ENCODE assay signal across 8 cellular contexts in genomic region chr2:72887836-72888437, GRCh38. TPM values are rescaled to one million over a fixed set of nuclear protein-coding genes. Genes with fewer than 3 reads are reported as not detected.
DNase-seq lines count a peak whose midpoint lies in the region; ATAC-seq and TF ChIP-seq lines count a peak whose summit lies in the region.

No MANE protein-coding gene starts in this region.

- H3K27ac Mint-ChIP-seq in activated CD4-positive, alpha-beta T cell treated with anti-CD3 and anti-CD28 coated beads for 36 hours, result no peak overlapping the region

- peak; percentile 54 to 95 (median 88) for TF ChIP-seq CTCF in dorsolateral prefrontal cortex (IDR thresholded peaks at IDR 0.05 in 54 of 56, conservative IDR thresholded peaks at IDR 0.05 in 2 of 56; ENCODE audit: low read depth in 1 of 56, partially characterized antibody in 56 of 56)
- TF ChIP-seq CTCF in left lung (IDR thresholded peaks at IDR 0.05), result peak; percentile 83 to 89

- H3K36me3 Mint-ChIP-seq in activated CD4-positive, alpha-beta T cell treated with anti-CD3 and anti-CD28 coated beads for 36 hours (ENCODE audit: low read depth), result peaks cover 13% of the 10 kb centered on the region

- H3K4me1 ChIP-seq in left lung, result peaks cover 16 to 28% of the 10 kb centered on the region in 2 donors

- CTCF ChIA-PET in activated CD4-positive, alpha-beta T cell treated with anti-CD3 and anti-CD28 coated beads for 36 hours (lab: Charles Lee), result interaction anchor here (0.7 to 2.9 kb wide), 23 partner anchors 9 to 771 kb away, joined by 3 to 20 read pairs (median 4); partner anchors contain the start of gene EMX1

- POLR2A ChIA-PET in activated CD4-positive, alpha-beta T cell treated with anti-CD3 and anti-CD28 coated beads for 36 hours (lab: Charles Lee), result interaction anchor here (0.6 to 0.9 kb wide), 2 partner anchors 86 to 292 kb away, joined by 3 to 4 read pairs; no protein-coding TSS in a partner anchor

- peak; percentile 21 for ATAC-seq in GM18873 (IDR thresholded peaks at IDR 0.05; ENCODE audit: low FRiP score, unreplicated experiment)
- peak; percentile 35 for ATAC-seq in HG03280 (IDR thresholded peaks at IDR 0.05; ENCODE audit: unreplicated experiment)
- peak; percentile 51 for ATAC-seq in activated CD4-positive, alpha-beta T cell treated with anti-CD3 and anti-CD28 coated beads for 36 hours
- ATAC-seq in left lung, result peak; percentile 84

- peak overlapping the region in 58 of 59 donors; percentile 36 to 97 (median 82) for H3K27ac ChIP-seq in dorsolateral prefrontal cortex
- peak overlapping the region; percentile 86 to 95 for H3K27ac ChIP-seq in left lung

- intact Hi-C loops in activated CD4-positive, alpha-beta T cell treated with anti-CD3 and anti-CD28 coated beads for 36 hours (cut with DNase I, micrococcal nuclease), result loop anchor here (1.0 to 5.0 kb wide), 5 partner anchors 24 to 184 kb away; partner anchors contain the start of gene SFXN5 (in 2 of the 2)
- intact Hi-C loops in dorsolateral prefrontal cortex (cut with DNase I), result loop anchor here in 1 of 2 donors (2.0 to 10.0 kb wide), 3 partner anchors 63 to 743 kb away; partner anchors contain the start of genes CYP26B1 and EXOC6B
- intact Hi-C loops in left lung (cut with DNase I), result no loop called here

- peaks cover 53% of the 10 kb centered on the region for H3K27me3 Mint-ChIP-seq in activated CD4-positive, alpha-beta T cell treated with anti-CD3 and anti-CD28 coated beads for 36 hours

- peaks cover 10% of the 10 kb centered on the region for H3K4me1 Mint-ChIP-seq in activated CD4-positive, alpha-beta T cell treated with anti-CD3 and anti-CD28 coated beads for 36 hours

- H3K4me3 Mint-ChIP-seq in activated CD4-positive, alpha-beta T cell treated with anti-CD3 and anti-CD28 coated beads for 36 hours, result peak overlapping the region; percentile 70

- H3K27me3 ChIP-seq in dorsolateral prefrontal cortex (no peaks in the 10 kb centered on the region), left lung (peaks cover 0 to 49% of the 10 kb centered on the region in 2 donors)

- H3K4me3 ChIP-seq in dorsolateral prefrontal cortex, result peak overlapping the region; percentile 54 to 82 (median 70)
- peak overlapping the region; percentile 71 to 75 for H3K4me3 ChIP-seq in left lung

- H3K36me3 ChIP-seq in left lung, result peaks cover 0 to 14% of the 10 kb centered on the region in 2 donors

- no peaks in the 10 kb centered on the region for H3K9me3 ChIP-seq in left lung

- H3K9me3 Mint-ChIP-seq in activated CD4-positive, alpha-beta T cell treated with anti-CD3 and anti-CD28 coated beads for 36 hours (ENCODE audit: low read depth), result no peaks in the 10 kb centered on the region

- peak; percentile 87 for DNase-seq in AG08396 (ENCODE audit: low spot score)
- peak; percentile 93 for DNase-seq in NCI-H345 (lab: John Stamatoyannopoulos, UW)
- DNase-seq in activated CD4-positive, alpha-beta T cell treated with anti-CD3 and anti-CD28 coated beads for 36 hours, result peak; percentile 78
- peak; percentile 79 to 92 (median 87) for DNase-seq in dorsolateral prefrontal cortex
- peak; percentile 89 to 91 for DNase-seq in left lung
- DNase-seq in stimulated activated CD4-positive, alpha-beta T cell treated with anti-CD3 and anti-CD28 coated beads, Interleukin-2, amount 100 ng/mL, for 24 hours, result peak; percentile 70 to 78

RNA-seq across cellular contexts. Expression of gene SPR, which starts 0.7 kb away (rescaled TPM):
- total RNA-seq in activated CD4-positive, alpha-beta T cell treated with anti-CD3 and anti-CD28 coated beads for 36 hours, result 1 to 10 TPM; 7.3 to 9.8 TPM
- total RNA-seq in dorsolateral prefrontal cortex (10 to 100 TPM in 110 of 120 experiments, 1 to 10 TPM in 10; 6.4 to 50.8 (median 15.2) TPM), left lung (10 to 100 TPM; 38.1 to 41.9 TPM)

RNA-seq across cellular contexts. Expression of gene EMX1, which starts 29.4 kb away (rescaled TPM):
- total RNA-seq in activated CD4-positive, alpha-beta T cell treated with anti-CD3 and anti-CD28 coated beads for 36 hours, result not detected
- total RNA-seq in dorsolateral prefrontal cortex (10 to 100 TPM; 10.4 to 59.2 (median 36.8) TPM), left lung (not detected)

Comparison
In these comparisons a context has a peak if more than half of its experiments do, and no peak if none do; other contexts are left out.
1. Peak in every context shown above with its lines: DNase-seq, ATAC-seq, H3K4me3 ChIP-seq and H3K27ac ChIP-seq.
2. ATAC-seq: peak in every context shown above with its lines; median percentile 84 in left lung; 51 in activated CD4-positive, alpha-beta T cell treated with anti-CD3 and anti-CD28 coated beads for 36 hours; 35 in HG03280; 21 in GM18873.
3. RNA of gene EMX1, which starts 29.4 kb away (total RNA-seq): 10.4 to 59.2 TPM in dorsolateral prefrontal cortex; not detected in left lung and not detected in activated CD4-positive, alpha-beta T cell treated with anti-CD3 and anti-CD28 coated beads for 36 hours; every median in the first group is over 10 times any median in the second.
4. intact Hi-C loops: an anchor here in activated CD4-positive, alpha-beta T cell treated with anti-CD3 and anti-CD28 coated beads for 36 hours (1.0 to 5.0 kb wide); none called in left lung.